1 cellular context compared by ENCODE assay signal in genomic region chr4:8293131-8293975, GRCh38.
TF ChIP-seq lines count a peak whose summit lies in the region.

No MANE protein-coding gene starts in this region.

TF ChIP-seq in HepG2, 621 proteins besides CTCF, POLR2A, EP300 and RAD21 (continued from another document):
- TF ChIP-seq ZFP91 (CRISPR knock-in tag; IDR thresholded peaks at IDR 0.05; ENCODE audit: borderline replicate concordance), result no peak
- no peak for TF ChIP-seq MBD4 (IDR thresholded peaks at IDR 0.05; ENCODE audit: borderline replicate concordance, low read length)
- TF ChIP-seq SAP130 (CRISPR knock-in tag; IDR thresholded peaks at IDR 0.05; ENCODE audit: low read depth), result no peak
- no peak for TF ChIP-seq SIX4 (CRISPR knock-in tag; IDR thresholded peaks at IDR 0.05)
